ENCODE assay signal across 8 cellular contexts in the genomic region with DNA sequence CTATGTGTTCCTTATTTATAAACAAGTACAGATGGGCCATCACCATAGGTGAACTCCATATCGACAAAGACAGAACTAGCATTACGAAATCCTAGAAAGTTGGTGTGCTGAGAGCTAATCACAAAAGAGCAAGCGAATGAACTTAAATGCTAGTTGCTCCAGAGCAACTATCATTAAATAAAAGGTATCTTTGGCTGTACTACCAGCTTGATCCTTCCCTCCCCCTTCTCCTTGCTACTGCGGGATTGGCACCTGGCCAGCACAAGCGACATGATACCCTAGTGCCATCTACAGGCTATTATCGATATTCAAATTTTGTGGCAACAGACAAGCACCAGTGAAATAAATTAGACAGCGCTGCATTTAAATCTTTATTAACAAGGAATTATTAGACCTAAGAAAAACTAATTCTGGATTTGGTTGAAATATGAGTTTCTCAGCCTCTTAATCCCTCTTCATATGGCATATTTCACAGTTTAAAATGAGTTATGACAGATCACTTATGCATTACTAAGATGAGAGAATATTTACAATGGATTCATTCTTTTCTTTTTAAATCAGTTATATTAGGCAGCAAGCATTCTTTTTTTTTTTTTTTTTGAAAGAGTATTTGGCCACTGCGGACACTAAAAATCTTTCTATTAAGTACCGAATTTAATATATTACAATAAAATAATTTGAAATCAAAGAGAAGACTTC. TPM values are rescaled to one million over a fixed set of nuclear protein-coding genes. Genes with fewer than 3 reads are reported as not detected.
DNase-seq lines count a peak whose midpoint lies in the region; ATAC-seq and TF ChIP-seq lines count a peak whose summit lies in the region.

No MANE protein-coding gene starts in this region.

- H3K9me3 ChIP-seq in Peyer's patch (no peaks in the 10 kb centered on the region), prostate gland (no peaks in the 10 kb centered on the region)

- 10% methylated on average over 9 of the region's 9 CpGs for WGBS in prostate gland

- peak; percentile 71 for ATAC-seq in GM21447 (IDR thresholded peaks at IDR 0.05; ENCODE audit: unreplicated experiment)
- peak; percentile 63 for ATAC-seq in activated naive CD8-positive, alpha-beta T cell treated with anti-CD3 and anti-CD28 coated beads, Interleukin-2, amount 50 U/mL, for 24 hours
- ATAC-seq in GM19455 (IDR thresholded peaks at IDR 0.05; ENCODE audit: unreplicated experiment): no peak

- TF ChIP-seq CTCF in Calu3 (IDR thresholded peaks at IDR 0.05; ENCODE audit: unreplicated experiment) (peak; percentile 23), Peyer's patch (IDR thresholded peaks at IDR 0.05) (peak in 4 of 6 experiments; percentile 40 to 62 (median 54)), prostate gland (IDR thresholded peaks at IDR 0.05) (peak; percentile 32 to 82 (median 72))

- H3K4me3 ChIP-seq in Peyer's patch (no peak overlapping the region), prostate gland (no peak overlapping the region)

- no peaks in the 10 kb centered on the region for H3K27me3 ChIP-seq in Peyer's patch
- no peaks in the 10 kb centered on the region for H3K27me3 ChIP-seq in prostate gland (replicated peaks; ENCODE audit: insufficient read depth)

- H3K4me1 Mint-ChIP-seq in Calu3 (ENCODE audit: low read depth, unreplicated experiment): no peaks in the 10 kb centered on the region
- H3K4me1 Mint-ChIP-seq in activated naive CD8-positive, alpha-beta T cell treated with anti-CD3 and anti-CD28 coated beads, Interleukin-2, amount 50 U/mL, for 24 hours: peaks cover 15% of the 10 kb centered on the region

- BruUV-seq in Calu3 (replicated peaks; lab: Mats Ljungman, UMichigan): no TSS peak

- TF ChIP-seq POLR2A in Peyer's patch (IDR thresholded peaks at IDR 0.05) (no peak), prostate gland (IDR thresholded peaks at IDR 0.05) (no peak)

- no peak overlapping the region for H3K4me3 Mint-ChIP-seq in Calu3 (ENCODE audit: low read depth, unreplicated experiment)
- H3K4me3 Mint-ChIP-seq in activated naive CD8-positive, alpha-beta T cell treated with anti-CD3 and anti-CD28 coated beads, Interleukin-2, amount 50 U/mL, for 24 hours: peak overlapping the region; percentile 32

- H3K36me3 ChIP-seq in Peyer's patch (no peaks in the 10 kb centered on the region), prostate gland (no peaks in the 10 kb centered on the region)

- H3K27me3 Mint-ChIP-seq in Calu3 (ENCODE audit: unreplicated experiment): no peaks in the 10 kb centered on the region
- peaks cover 5% of the 10 kb centered on the region for H3K27me3 Mint-ChIP-seq in activated naive CD8-positive, alpha-beta T cell treated with anti-CD3 and anti-CD28 coated beads, Interleukin-2, amount 50 U/mL, for 24 hours

- no peaks in the 10 kb centered on the region for H3K4me1 ChIP-seq in Peyer's patch
- no peaks in the 10 kb centered on the region for H3K4me1 ChIP-seq in prostate gland (replicated peaks)

- CTCF ChIA-PET in Calu3 (lab: Charles Lee): interaction anchor here (1.4 kb wide), 1 partner anchor 605 kb away, joined by 3 read pairs; no protein-coding TSS in a partner anchor

- intact Hi-C loops in Calu3 (cut with micrococcal nuclease; ENCODE audit: unreplicated experiment): loop anchor here (5.0 to 10.0 kb wide), 2 partner anchors 539 to 732 kb away; no protein-coding TSS in a partner anchor
- intact Hi-C loops in cardiac septum (cut with DNase I): loop anchor here (2.0 to 10.0 kb wide), 5 partner anchors 77 to 1299 kb away; no protein-coding TSS in a partner anchor
- intact Hi-C loops in prostate gland (cut with DNase I): loop anchor here (10.0 kb wide), 2 partner anchors 1299 to 1569 kb away; no protein-coding TSS in a partner anchor

- H3K27ac ChIP-seq in Peyer's patch (no peak overlapping the region), prostate gland (no peak overlapping the region)

- DNase-seq in Calu3 (peak; percentile 27), Kasumi-1 (lab: John Stamatoyannopoulos, UW) (peak; percentile 76 to 77), Peyer's patch (peak; percentile 53 to 76 (median 62)), cardiac septum (ENCODE audit: low spot score) (peak; percentile 78), prostate gland (ENCODE audit: low spot score) (peak; percentile 73)
- DNase-seq in activated naive CD8-positive, alpha-beta T cell treated with anti-CD3 and anti-CD28 coated beads, Interleukin-2, amount 50 U/mL, for 24 hours: peak; percentile 57

- H3K9me3 Mint-ChIP-seq in Calu3 (ENCODE audit: low read depth, unreplicated experiment): no peaks in the 10 kb centered on the region
- no peaks in the 10 kb centered on the region for H3K9me3 Mint-ChIP-seq in activated naive CD8-positive, alpha-beta T cell treated with anti-CD3 and anti-CD28 coated beads, Interleukin-2, amount 50 U/mL, for 24 hours

- no peak overlapping the region for H3K27ac Mint-ChIP-seq in Calu3 (ENCODE audit: unreplicated experiment)
- H3K27ac Mint-ChIP-seq in activated naive CD8-positive, alpha-beta T cell treated with anti-CD3 and anti-CD28 coated beads, Interleukin-2, amount 50 U/mL, for 24 hours: no peak overlapping the region

- no peaks in the 10 kb centered on the region for H3K36me3 Mint-ChIP-seq in Calu3 (ENCODE audit: insufficient read depth, unreplicated experiment)
- H3K36me3 Mint-ChIP-seq in activated naive CD8-positive, alpha-beta T cell treated with anti-CD3 and anti-CD28 coated beads, Interleukin-2, amount 50 U/mL, for 24 hours (ENCODE audit: low read depth): no peaks in the 10 kb centered on the region

RNA-seq across cellular contexts. Expression of a gene that starts 5.8 kb away (rescaled TPM):
- total RNA-seq in Calu3 (2022) (1.3 and 2.1 TPM in 2 replicates), Peyer's patch (1 to 10 TPM in 2 of 4 donors, under 1 TPM in 2; 0.57 to 1.7 (median 0.97) TPM), cardiac septum (17.1 TPM), prostate gland (1 to 10 TPM; 1.8 to 5.5 TPM)

Comparison
In these comparisons a context has a peak if more than half of its experiments do, and no peak if none do; other contexts are left out.
1. DNase-seq: peak in every context shown above with its lines; median percentile 78 in cardiac septum; 76 in Kasumi-1; 73 in prostate gland; 62 in Peyer's patch; 57 in activated naive CD8-positive, alpha-beta T cell treated with anti-CD3 and anti-CD28 coated beads, Interleukin-2, amount 50 U/mL, for 24 hours; 27 in Calu3.